In genomic region chr10:33277135-33277536, GRCh38 we compare ENCODE assay signal across 13 cellular contexts. TPM values are rescaled to one million over a fixed set of nuclear protein-coding genes. Genes with fewer than 3 reads are reported as not detected.
A peak's percentile ranks its signal among the peaks of the same experiment; 100 is the strongest.
DNase-seq lines count a peak whose midpoint lies in the region; ATAC-seq, FAIRE-seq and TF ChIP-seq lines count a peak whose summit lies in the region.
"Had no signal": no experiment of that assay in that cellular context is flagged by ENCODE, and none has a peak within 500 bp of the region (broad histone marks: within the 10 kb centered on the region; RNA-seq: fewer than 3 reads in every experiment).

No MANE protein-coding gene starts in this region.

- H3K4me3 ChIP-seq in right lobe of liver (no peak overlapping the region), HepG2 (replicated peaks in 1 of 3; ENCODE audit: insufficient read depth in 1 of 3, low read depth in 2 of 3, low read length in 3 of 3) (no peak overlapping the region)

- WGBS in right lobe of liver (ENCODE audit: insufficient coverage, low coverage, low lambda C conversion rate, missing lambda C conversion rate): 31% methylated on average over 2 of the region's 6 CpGs
- 85% methylated on average over 6 of the region's 6 CpGs for WGBS in HepG2 (ENCODE audit: low lambda C conversion rate)

- H4K20me1 ChIP-seq in HepG2 (ENCODE audit: insufficient read depth, low read length): no peaks in the 10 kb centered on the region

- H3K27ac ChIP-seq in right lobe of liver (no peak overlapping the region), HepG2 (ENCODE audit: extremely low read length, insufficient read depth, low read length) (no peak overlapping the region), epithelial cell of prostate (peak overlapping the region; percentile 38)

- POLR2A ChIA-PET in HepG2 (lab: Yijun Ruan, JAX): no interaction called here

- intact Hi-C loops in right lobe of liver (cut with DNase I): no loop called here
- intact Hi-C loops in HepG2 (cut with micrococcal nuclease; ENCODE audit: unreplicated experiment): no loop called here

- TF ChIP-seq EP300 in HepG2 (IDR thresholded peaks at IDR 0.05; ENCODE audit: low read depth in 2 of 2, low read length in 2 of 2): no peak
- no peak for TF ChIP-seq EP300 in HepG2 (CRISPR knock-in tag; IDR thresholded peaks at IDR 0.05; ENCODE audit: borderline replicate concordance)

- CTCF ChIA-PET in HepG2 (lab: Yijun Ruan, JAX; ENCODE audit: low intra/inter-chr PET ratio, low total read pairs): no interaction called here

- ATAC-seq in right lobe of liver (peak; percentile 4 to 59 (median 22)), HepG2 (no peak), GM18520 (IDR thresholded peaks at IDR 0.05; ENCODE audit: unreplicated experiment) (no peak), HG02970 (IDR thresholded peaks at IDR 0.05; ENCODE audit: low FRiP score, unreplicated experiment) (no peak)
- ATAC-seq: esophagus mucosa had no signal

- H3K36me3 ChIP-seq in right lobe of liver (no peaks in the 10 kb centered on the region), HepG2 (replicated peaks in 1 of 2; ENCODE audit: control insufficient read depth in 1 of 2, insufficient read depth in 2 of 2, low read length in 2 of 2) (no peaks in the 10 kb centered on the region)

- in situ Hi-C loops in HepG2 (cut with HindIII; ENCODE audit: extremely low pct_ligation_motif_present, low pct_unique_long_range_greater_than_20kb): no loop called here

- H3K27me3 ChIP-seq in right lobe of liver (no peaks in the 10 kb centered on the region), HepG2 (ENCODE audit: control insufficient read depth in 1 of 2, insufficient read depth in 2 of 2, low read length in 2 of 2) (no peaks in the 10 kb centered on the region)

- TF ChIP-seq CTCF in right lobe of liver (IDR thresholded peaks at IDR 0.05): no peak
- no peak for TF ChIP-seq CTCF in HepG2 (CRISPR knock-in tag; IDR thresholded peaks at IDR 0.05)

- H3K4me1 ChIP-seq in right lobe of liver (peaks cover 0 to 20% (median 6%) of the 10 kb centered on the region in 4 donors), HepG2 (ENCODE audit: insufficient read depth, low read length) (peaks cover 25% of the 10 kb centered on the region)

- no peak for FAIRE-seq in HepG2 (lab: Jason Lieb, UNC)

- H3K9ac ChIP-seq in HepG2 (ENCODE audit: insufficient read depth, low read depth, low read length): no peak overlapping the region

- H3K4me2 ChIP-seq in HepG2 (ENCODE audit: low read depth, low read length): no peak overlapping the region

- no peaks in the 10 kb centered on the region for H3K79me2 ChIP-seq in HepG2 (ENCODE audit: insufficient read depth, low read length)

- H2AFZ ChIP-seq in HepG2 (ENCODE audit: low read length): no peak overlapping the region

- H3K9me3 ChIP-seq in right lobe of liver (no peaks in the 10 kb centered on the region), HepG2 (ENCODE audit: low read length) (no peaks in the 10 kb centered on the region)

- TF ChIP-seq POLR2A in right lobe of liver (IDR thresholded peaks at IDR 0.05) (no peak), HepG2 (IDR thresholded peaks at IDR 0.05; ENCODE audit: insufficient read depth in 1 of 2, low read depth in 2 of 2, low read length in 2 of 2) (no peak)

- no peak for TF ChIP-seq RAD21 in HepG2 (CRISPR knock-in tag; IDR thresholded peaks at IDR 0.05)

- no TSS peak for BruUV-seq in HepG2 (replicated peaks; lab: Mats Ljungman, UMichigan)

- peak in 2 of 3 donors; percentile 59 to 63 for DNase-seq in right lobe of liver
- no peak for DNase-seq in HepG2 (ENCODE audit: low spot score)
- DNase-seq in epithelial cell of prostate (ENCODE audit: low read depth, low spot score): no peak
- peak; percentile 91 for DNase-seq in myocyte (ENCODE audit: low read depth)
- no peak for DNase-seq in NCI-H2029 treated with DMSO at 0.1 percent for 48 hours (lab: John Stamatoyannopoulos, UW)
- DNase-seq in OCI-M2 (lab: John Stamatoyannopoulos, UW; ENCODE audit: unreplicated experiment): no peak
- DNase-seq: activated CD4-positive, alpha-beta T cell treated with anti-CD3 and anti-CD28 coated beads, Interleukin-2, amount 10 ng/mL, durations not matched to agents 24 days and 14 days; activated naive CD8-positive, alpha-beta T cell treated with anti-CD3 and anti-CD28 coated beads for 36 hours; stimulated activated CD4-positive, alpha-beta T cell treated with anti-CD3 and anti-CD28 coated beads, Interleukin-1b, Interleukin-23, amount 100 ng/mL, for 48 hours had no signal

TF ChIP-seq in HepG2, 621 proteins besides CTCF, POLR2A, EP300 and RAD21:
- no peak for TF ChIP-seq KDM4B (CRISPR knock-in tag; IDR thresholded peaks at IDR 0.05)
- TF ChIP-seq, protein P1, sequence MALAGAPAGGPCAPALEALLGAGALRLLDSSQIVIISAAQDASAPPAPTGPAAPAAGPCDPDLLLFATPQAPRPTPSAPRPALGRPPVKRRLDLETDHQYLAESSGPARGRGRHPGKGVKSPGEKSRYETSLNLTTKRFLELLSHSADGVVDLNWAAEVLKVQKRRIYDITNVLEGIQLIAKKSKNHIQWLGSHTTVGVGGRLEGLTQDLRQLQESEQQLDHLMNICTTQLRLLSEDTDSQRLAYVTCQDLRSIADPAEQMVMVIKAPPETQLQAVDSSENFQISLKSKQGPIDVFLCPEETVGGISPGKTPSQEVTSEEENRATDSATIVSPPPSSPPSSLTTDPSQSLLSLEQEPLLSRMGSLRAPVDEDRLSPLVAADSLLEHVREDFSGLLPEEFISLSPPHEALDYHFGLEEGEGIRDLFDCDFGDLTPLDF (CRISPR knock-in tag; IDR thresholded peaks at IDR 0.05): no peak
- TF ChIP-seq ZNF607 (CRISPR knock-in tag; IDR thresholded peaks at IDR 0.05; ENCODE audit: borderline replicate concordance): no peak
- no peak for TF ChIP-seq ZNF382 (CRISPR knock-in tag; IDR thresholded peaks at IDR 0.05; ENCODE audit: borderline replicate concordance)
- TF ChIP-seq SATB2 (CRISPR knock-in tag; IDR thresholded peaks at IDR 0.05): no peak
TF ChIP-seq in HepG2: peak in this region for 0.

RNA-seq across cellular contexts. Expression of gene NRP1, which starts 57.3 kb away (rescaled TPM):
- total RNA-seq in right lobe of liver: 10 to 100 TPM; 14.7 to 61.7 (median 29.5) TPM
- 3.7 and 5.8 TPM in 2 replicates for total RNA-seq in HepG2 (2016; rRNA removed; fragmentation: Illumina TruSeq; extraction: Trizol)
- 0.40 and 0.62 TPM in 2 replicates for total RNA-seq in HepG2 (2016; cell fraction: cytosol; rRNA removed; fragmentation: Illumina TruSeq; extraction: Trizol; ENCODE audit: low read depth)
- total RNA-seq in HepG2 (2016; cell fraction: insoluble cytoplasmic fraction; rRNA removed; fragmentation: Illumina TruSeq; extraction: Trizol): 2.3 and 7.2 TPM in 2 replicates
- 1.4 and 1.5 TPM in 2 replicates for total RNA-seq in HepG2 (2016; cell fraction: membrane; rRNA removed; fragmentation: Illumina TruSeq; extraction: Trizol)
- 8.7 and 10.3 TPM in 2 replicates for total RNA-seq in HepG2 (2016; cell fraction: nucleus; rRNA removed; fragmentation: Illumina TruSeq; extraction: Trizol)
- 5.3 and 5.8 TPM in 2 replicates for polyA plus RNA-seq in HepG2 (2011; rRNA removed)
- 3.6 and 4.6 TPM in 2 replicates for polyA plus RNA-seq in HepG2 (2011; cell fraction: cytosol; rRNA removed)
- polyA plus RNA-seq in HepG2 (2011; cell fraction: nucleus; rRNA removed): 7.4 and 8.5 TPM in 2 replicates
- 7.2 and 14.9 TPM in 2 replicates for polyA plus RNA-seq in HepG2 (2012)
- 0.29 and 0.38 TPM in 2 replicates for polyA plus RNA-seq in HepG2 (2016; cell fraction: cytosol; fragmentation: Illumina TruSeq; extraction: Trizol; ENCODE audit: low read depth)
- polyA plus RNA-seq in HepG2 (2016; cell fraction: insoluble cytoplasmic fraction; fragmentation: Illumina TruSeq; extraction: Trizol; ENCODE audit: low read depth): 2.2 and 2.4 TPM in 2 replicates
- 0.31 and 0.57 TPM in 2 replicates for polyA plus RNA-seq in HepG2 (2016; cell fraction: membrane; fragmentation: Illumina TruSeq; extraction: Trizol; ENCODE audit: low read depth)
- 6.3 and 7.6 TPM in 2 replicates for polyA plus RNA-seq in HepG2 (2016; cell fraction: nucleus; fragmentation: Illumina TruSeq; extraction: Trizol; ENCODE audit: insufficient read depth, low read depth)
- 10.2 and 16.5 TPM in 2 replicates for polyA minus RNA-seq in HepG2 (2011; rRNA and poly(A)+ RNA removed; ENCODE audit: low replicate concordance)
- 12.9 and 14.9 TPM in 2 replicates for polyA minus RNA-seq in HepG2 (2011; cell fraction: cytosol; rRNA and poly(A)+ RNA removed)
- polyA minus RNA-seq in HepG2 (2011; cell fraction: nucleus; rRNA and poly(A)+ RNA removed): 20.0 and 24.4 TPM in 2 replicates
- total RNA-seq in myocyte: 28.2 and 37.3 TPM in 2 replicates
- polyA plus RNA-seq in myocyte (2012): 23.9 TPM
- total RNA-seq: OCI-LY7 had no signal

Comparison
In these comparisons a context has a peak if more than half of its experiments do, and no peak if none do; other contexts are left out.
1. ATAC-seq: peak in right lobe of liver (4 of 4); none in HepG2 (single experiment), GM18520 (single experiment) and HG02970 (single experiment).
2. DNase-seq: peak in right lobe of liver (2 of 3) and myocyte (single experiment); none in HepG2 (single experiment), epithelial cell of prostate (single experiment), NCI-H2029 treated with DMSO at 0.1 percent for 48 hours (single experiment) and OCI-M2 (single experiment).